Comparison of ENCODE assay signal across 8 cellular contexts in genomic region chr6:31462964-31463940, GRCh38. TPM values are rescaled to one million over a fixed set of nuclear protein-coding genes. Genes with fewer than 3 reads are reported as not detected.
DNase-seq lines count a peak whose midpoint lies in the region; ATAC-seq lines count a peak whose summit lies in the region.

No MANE protein-coding gene starts in this region.

- peaks cover 56% of the 10 kb centered on the region for H3K4me1 Mint-ChIP-seq in activated naive CD4-positive, alpha-beta T cell treated with anti-CD3 and anti-CD28 coated beads, Interleukin-2, amount 10 ng/mL, durations not matched to agents 7 days and 5 days

- H3K4me3 ChIP-seq in BLaER1 treated with 17β-estradiol and CSF1 and Interleukin-3, amounts not matched to agents 10 nM and 100 nM: peak overlapping the region; percentile 54 to 77 (median 69)
- peak overlapping the region; percentile 58 to 67 for H3K4me3 ChIP-seq in stomach smooth muscle (ENCODE audit: low read length in 2 of 2)

- H3K27me3 ChIP-seq in BLaER1 treated with 17β-estradiol and CSF1 and Interleukin-3, amounts not matched to agents 10 nM and 100 nM: no peaks in the 10 kb centered on the region
- H3K27me3 ChIP-seq in stomach smooth muscle (ENCODE audit: control insufficient read depth in 1 of 2, insufficient read depth in 2 of 2, low read length in 2 of 2): peaks cover 0 to 5% of the 10 kb centered on the region in 2 donors

- ATAC-seq in GM19372 (IDR thresholded peaks at IDR 0.05; ENCODE audit: low read depth, unreplicated experiment): peak; percentile 94
- ATAC-seq in HG03558 (IDR thresholded peaks at IDR 0.05; ENCODE audit: extremely low read depth, unreplicated experiment): peak; percentile 84

- DNase-seq in RPMI8226: peak; percentile 81
- peak; percentile 94 for DNase-seq in activated naive CD4-positive, alpha-beta T cell treated with anti-CD3 and anti-CD28 coated beads, Interleukin-2, amount 10 ng/mL, durations not matched to agents 7 days and 5 days
- DNase-seq in glomerular endothelial cell (ENCODE audit: extremely low read depth, low read depth, low spot score): peak; percentile 25
- DNase-seq in non-pigmented ciliary epithelial cell (ENCODE audit: low read depth): peak; percentile 30

- no peaks in the 10 kb centered on the region for H3K9me3 Mint-ChIP-seq in activated naive CD4-positive, alpha-beta T cell treated with anti-CD3 and anti-CD28 coated beads, Interleukin-2, amount 10 ng/mL, durations not matched to agents 7 days and 5 days

- H3K9me3 ChIP-seq in BLaER1 treated with 17β-estradiol and CSF1 and Interleukin-3, amounts not matched to agents 10 nM and 100 nM (replicated peaks in 1 of 11): no peaks in the 10 kb centered on the region
- no peaks in the 10 kb centered on the region for H3K9me3 ChIP-seq in stomach smooth muscle (ENCODE audit: control insufficient read depth in 2 of 2, low read length in 2 of 2)

- H3K9ac ChIP-seq in BLaER1 treated with 17β-estradiol and CSF1 and Interleukin-3, amounts not matched to agents 10 nM and 100 nM: peak overlapping the region; percentile 70 to 81 (median 78)
- peak overlapping the region; percentile 54 to 55 for H3K9ac ChIP-seq in stomach smooth muscle (ENCODE audit: low read length in 2 of 2)

- H3K4me3 Mint-ChIP-seq in activated naive CD4-positive, alpha-beta T cell treated with anti-CD3 and anti-CD28 coated beads, Interleukin-2, amount 10 ng/mL, durations not matched to agents 7 days and 5 days: peak overlapping the region; percentile 100

- CTCF ChIA-PET in activated naive CD4-positive, alpha-beta T cell treated with anti-CD3 and anti-CD28 coated beads, Interleukin-2, amount 10 ng/mL, durations not matched to agents 7 days and 5 days (lab: Charles Lee): interaction anchor here (1.1 kb wide), 1 partner anchor 11 kb away, joined by 7 read pairs; no protein-coding TSS in a partner anchor

- peak overlapping the region; percentile 89 for H3K27ac Mint-ChIP-seq in activated naive CD4-positive, alpha-beta T cell treated with anti-CD3 and anti-CD28 coated beads, Interleukin-2, amount 10 ng/mL, durations not matched to agents 7 days and 5 days

- peaks cover 43% of the 10 kb centered on the region for H3K36me3 Mint-ChIP-seq in activated naive CD4-positive, alpha-beta T cell treated with anti-CD3 and anti-CD28 coated beads, Interleukin-2, amount 10 ng/mL, durations not matched to agents 7 days and 5 days

- H3K27me3 Mint-ChIP-seq in activated naive CD4-positive, alpha-beta T cell treated with anti-CD3 and anti-CD28 coated beads, Interleukin-2, amount 10 ng/mL, durations not matched to agents 7 days and 5 days: no peaks in the 10 kb centered on the region

- peak overlapping the region; percentile 31 to 76 (median 66); a peak in 20 of 22 replicates for H3K27ac ChIP-seq in BLaER1 treated with 17β-estradiol and CSF1 and Interleukin-3, amounts not matched to agents 10 nM and 100 nM
- H3K27ac ChIP-seq in stomach smooth muscle (ENCODE audit: low read length): no peak overlapping the region

- peaks cover 0 to 29% (median 5%) of the 10 kb centered on the region in 11 experiments; a peak in 6 of 22 replicates for H3K36me3 ChIP-seq in BLaER1 treated with 17β-estradiol and CSF1 and Interleukin-3, amounts not matched to agents 10 nM and 100 nM
- no peaks in the 10 kb centered on the region for H3K36me3 ChIP-seq in stomach smooth muscle (ENCODE audit: control insufficient read depth in 2 of 2, insufficient read depth in 2 of 2, low read length in 2 of 2)

- peaks cover 31 to 52% (median 38%) of the 10 kb centered on the region in 10 experiments for H3K4me1 ChIP-seq in BLaER1 treated with 17β-estradiol and CSF1 and Interleukin-3, amounts not matched to agents 10 nM and 100 nM
- peaks cover 12% of the 10 kb centered on the region for H3K4me1 ChIP-seq in stomach smooth muscle (ENCODE audit: control insufficient read depth, insufficient read depth, low read length)

- peak overlapping the region; percentile 80 to 96 (median 90) for H3K4me2 ChIP-seq in BLaER1 treated with 17β-estradiol and CSF1 and Interleukin-3, amounts not matched to agents 10 nM and 100 nM

- H4K20me1 ChIP-seq in BLaER1 treated with 17β-estradiol and CSF1 and Interleukin-3, amounts not matched to agents 10 nM and 100 nM: peaks cover 0 to 38% (median 27%) of the 10 kb centered on the region in 11 experiments; a peak in 10 of 22 replicates

RNA-seq across cellular contexts. Expression of gene MICB, which starts 34.7 kb away (rescaled TPM):
- 14.5 and 19.1 TPM in 2 replicates for total RNA-seq in glomerular endothelial cell

RNA-seq across cellular contexts. Expression of gene MICA, which starts 59.9 kb away (rescaled TPM):
- 55.0 and 63.6 TPM in 2 replicates for total RNA-seq in glomerular endothelial cell

Comparison
In these comparisons a context has a peak if more than half of its experiments do, and no peak if none do; other contexts are left out.
1. DNase-seq: peak in every context shown above with its lines; median percentile 94 in activated naive CD4-positive, alpha-beta T cell treated with anti-CD3 and anti-CD28 coated beads, Interleukin-2, amount 10 ng/mL, durations not matched to agents 7 days and 5 days; 81 in RPMI8226; 30 in non-pigmented ciliary epithelial cell; 25 in glomerular endothelial cell.